Comparison of ENCODE assay signal across 13 cellular contexts in the genomic region with DNA sequence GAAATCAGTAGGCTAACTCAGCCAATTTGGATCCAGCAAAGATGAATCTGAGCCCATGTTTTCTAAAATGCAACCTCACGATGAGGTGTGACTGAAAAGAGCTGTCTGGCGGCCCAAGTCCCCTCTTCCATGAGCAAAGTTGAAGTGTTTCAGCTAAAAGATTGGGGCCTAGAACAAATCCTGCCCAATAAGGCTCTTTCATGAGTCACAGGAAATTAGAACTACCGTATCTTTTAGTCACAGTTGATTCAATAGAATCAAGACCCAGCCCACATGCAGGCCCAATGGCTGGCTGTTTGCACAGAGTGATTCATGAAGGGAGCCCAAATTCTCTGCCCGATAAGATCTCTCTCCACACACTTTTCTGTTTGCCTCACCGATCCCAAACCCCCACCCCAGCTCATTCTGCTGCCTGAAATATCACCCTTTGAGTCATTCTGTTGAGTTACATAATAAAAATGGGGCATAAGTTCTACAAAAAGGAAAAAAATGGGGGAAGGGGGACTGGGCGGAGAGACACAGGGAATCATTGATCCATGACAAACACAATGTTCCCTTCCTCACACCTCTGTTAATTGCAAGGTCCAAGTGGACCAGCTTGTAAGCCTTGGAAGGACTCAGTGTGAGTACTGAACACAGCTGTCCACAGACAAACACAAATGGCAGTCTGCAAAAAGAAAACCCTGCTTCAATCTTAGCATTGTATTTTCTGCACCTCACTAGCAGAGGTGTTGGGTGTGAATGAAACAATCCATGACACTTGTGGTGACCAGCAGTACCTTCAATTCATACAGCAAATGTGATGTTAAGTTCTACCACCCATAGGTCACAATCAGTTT. TPM values are rescaled to one million over a fixed set of nuclear protein-coding genes. Genes with fewer than 3 reads are reported as not detected.
A peak's percentile ranks its signal among the peaks of the same experiment; 100 is the strongest.
DNase-seq lines count a peak whose midpoint lies in the region; ATAC-seq and TF ChIP-seq lines count a peak whose summit lies in the region.
"Had no signal": no experiment of that assay in that cellular context is flagged by ENCODE, and none has a peak within 500 bp of the region (broad histone marks: within the 10 kb centered on the region; RNA-seq: fewer than 3 reads in every experiment).

No MANE protein-coding gene starts in this region.

- CTCF ChIA-PET in RWPE1 (lab: Yijun Ruan, JAX): interaction anchor here (0.6 to 1.0 kb wide), 3 partner anchors 29 to 71 kb away, joined by 3 to 4 read pairs (median 4); no protein-coding TSS in a partner anchor

- H3K4me1 ChIP-seq in right atrium auricular region: no peaks in the 10 kb centered on the region
- no peaks in the 10 kb centered on the region for H3K4me1 ChIP-seq in left ventricle myocardium inferior

- no peaks in the 10 kb centered on the region for H3K36me3 ChIP-seq in right atrium auricular region
- no peaks in the 10 kb centered on the region for H3K36me3 ChIP-seq in left ventricle myocardium inferior

- DNase-seq in right atrium auricular region (ENCODE audit: low spot score): peak; percentile 73
- DNase-seq in left ventricle myocardium inferior: no peak
- peak; percentile 91 for DNase-seq in RWPE1 (ENCODE audit: low spot score)
- DNase-seq in fibroblast of the aortic adventitia (ENCODE audit: low read depth): peak; percentile 95
- peak; percentile 81 for DNase-seq in ureter (ENCODE audit: low spot score)
- no peak for DNase-seq in activated CD4-positive, alpha-beta T cell treated with anti-CD3 and anti-CD28 coated beads for 4 hours
- DNase-seq: activated B cell treated with CpG ODN at 0.5 μM for 24 hours; naive thymus-derived CD8-positive, alpha-beta T cell; NCI-H69; stimulated activated CD4-positive, alpha-beta T cell treated with anti-CD3 and anti-CD28 coated beads, Interleukin-4, amount 100 ng/mL, for 4 hours had no signal

- H3K27me3 ChIP-seq in right atrium auricular region (no peaks in the 10 kb centered on the region), left ventricle myocardium inferior (ENCODE audit: low read depth) (peaks cover 84% of the 10 kb centered on the region)

- H3K27ac ChIP-seq in right atrium auricular region: no peak overlapping the region
- H3K27ac ChIP-seq in left ventricle myocardium inferior (replicated peaks): no peak overlapping the region
- H3K27ac ChIP-seq in RWPE1: peak overlapping the region; percentile 68

- POLR2A ChIA-PET in RWPE1 (lab: Yijun Ruan, JAX; ENCODE audit: low non-redundant PET): interaction anchor here (0.7 to 1.2 kb wide), 2 partner anchors 13 to 126 kb away, joined by 3 to 4 read pairs; no protein-coding TSS in a partner anchor

- H3K9me3 ChIP-seq in right atrium auricular region: no peaks in the 10 kb centered on the region
- peaks cover 10% of the 10 kb centered on the region for H3K9me3 ChIP-seq in left ventricle myocardium inferior (replicated peaks)

- H3K4me3 ChIP-seq in right atrium auricular region: no peak overlapping the region
- H3K4me3 ChIP-seq in left ventricle myocardium inferior: no peak overlapping the region
- no peak overlapping the region for H3K4me3 ChIP-seq in fibroblast of the aortic adventitia (ENCODE audit: low read depth, low read length)

- intact Hi-C loops in left ventricle myocardium inferior (cut with micrococcal nuclease): no loop called here

- ATAC-seq in HG02763 (IDR thresholded peaks at IDR 0.05; ENCODE audit: unreplicated experiment) (no peak), GM21825 (IDR thresholded peaks at IDR 0.05; ENCODE audit: unreplicated experiment) (no peak)
- ATAC-seq: naive thymus-derived CD8-positive, alpha-beta T cell had no signal

- TF ChIP-seq CTCF in right atrium auricular region (IDR thresholded peaks at IDR 0.05) (no peak), left ventricle myocardium inferior (IDR thresholded peaks at IDR 0.05; ENCODE audit: borderline replicate concordance) (no peak), RWPE1 (conservative IDR thresholded peaks at IDR 0.05; ENCODE audit: low read depth) (no peak), fibroblast of the aortic adventitia (IDR thresholded peaks at IDR 0.05; ENCODE audit: insufficient read depth, low read length) (no peak)

RNA-seq across cellular contexts. Expression of gene FOXQ1, which starts 13.8 kb away (rescaled TPM):
- total RNA-seq in right atrium auricular region (not detected), left ventricle myocardium inferior (not detected), fibroblast of the aortic adventitia (ENCODE audit: low replicate concordance) (1.3 TPM in 1 of 2 replicates, not detected in the other), ureter (130 TPM)
- total RNA-seq: activated B cell treated with CpG ODN at 0.5 μM for 24 hours; B cell; naive thymus-derived CD8-positive, alpha-beta T cell had no signal

Comparison
In these comparisons a context has a peak if more than half of its experiments do, and no peak if none do; other contexts are left out.
1. DNase-seq: peak in right atrium auricular region (single experiment), RWPE1 (single experiment), fibroblast of the aortic adventitia (single experiment) and ureter (single experiment); none in left ventricle myocardium inferior (single experiment) and activated CD4-positive, alpha-beta T cell treated with anti-CD3 and anti-CD28 coated beads for 4 hours (0 of 2).
2. RNA of gene FOXQ1, which starts 13.8 kb away (total RNA-seq): 130 TPM in ureter (single experiment); 1.3 TPM in fibroblast of the aortic adventitia, not detected in left ventricle myocardium inferior (single experiment) and not detected in right atrium auricular region; every median in the first group is over 10 times any median in the second.